Comparison of ENCODE assay signal across 28 cellular contexts in genomic region chr18:2356906-2357305, GRCh38.
"Had no signal": no experiment of that assay in that cellular context is flagged by ENCODE, and none has a peak within 500 bp of the region (broad histone marks: within the 10 kb centered on the region; RNA-seq: fewer than 3 reads in every experiment).

No MANE protein-coding gene starts in this region.

- H3K4me3 ChIP-seq: neural progenitor cell, ovary, psoas muscle, right lobe of liver, sigmoid colon, stomach, thoracic aorta, thyroid gland, tibial nerve, upper lobe of right lung, vagina had no signal

- H3K9me3 ChIP-seq: ovary, psoas muscle, right lobe of liver, sigmoid colon, stomach, thoracic aorta, thyroid gland, tibial nerve, upper lobe of right lung, vagina had no signal

- FAIRE-seq: small intestine had no signal

- H3K27me3 Mint-ChIP-seq: progenitor cell of endocrine pancreas, type B pancreatic cell had no signal

- DNase-seq: natural killer cell; occipital lobe; ovary; posterior cingulate gyrus; psoas muscle; right cardiac atrium; right lobe of liver; sigmoid colon; small intestine; stimulated activated CD4-positive, alpha-beta T cell treated with anti-CD3 and anti-CD28 coated beads, Interleukin-15, amount 100 ng/mL, for 24 hours; stimulated activated CD4-positive, alpha-beta T cell treated with anti-CD3 and anti-CD28 coated beads, Interleukin-2, amount 100 ng/mL, for 24 hours; stimulated activated CD4-positive, alpha-beta T cell treated with anti-CD3 and anti-CD28 coated beads, Interleukin-2, amount 100 ng/mL, for 48 hours; stimulated activated CD4-positive, alpha-beta T cell treated with anti-CD3 and anti-CD28 coated beads, Interleukin-4, amount 100 ng/mL, for 24 hours; stimulated activated naive B cell treated with anti-CD40 and anti-IgM and Interleukin-4, amounts not matched to agents 10 μg/mL and 1 μg/mL and 100 μg/mL, for 72 hours; stimulated activated naive CD4-positive, alpha-beta T cell treated with Interleukin-2 at 50 U/mL for 16 hours; stomach; thyroid gland; upper lobe of right lung had no signal

- H3K4me1 ChIP-seq: neural progenitor cell, parathyroid adenoma, psoas muscle, right lobe of liver, sigmoid colon, stomach, thyroid gland, tibial nerve, upper lobe of right lung, vagina had no signal

- H3K4me1 Mint-ChIP-seq: natural killer cell; nephron; neural progenitor cell; stimulated activated effector memory CD8-positive, alpha-beta T cell treated with anti-CD3 and anti-CD28 coated beads, Interleukin-12 subunit alpha, Interleukin-12 subunit beta, amount 100 ng/mL, for 72 hours; stimulated activated naive B cell treated with anti-CD40 and anti-IgM and Interleukin-4, amounts not matched to agents 10 μg/mL and 1 μg/mL and 100 μg/mL, for 72 hours had no signal

- H3K27ac ChIP-seq: neural progenitor cell, ovary, parathyroid adenoma, psoas muscle, right lobe of liver, sigmoid colon, stomach, thoracic aorta, thyroid gland, tibial nerve, upper lobe of right lung, vagina had no signal

- H3K4me2 ChIP-seq: neural progenitor cell had no signal

- H3K9me3 Mint-ChIP-seq: natural killer cell; nephron; neural progenitor cell; stimulated activated effector memory CD8-positive, alpha-beta T cell treated with anti-CD3 and anti-CD28 coated beads, Interleukin-12 subunit alpha, Interleukin-12 subunit beta, amount 100 ng/mL, for 72 hours; stimulated activated naive B cell treated with anti-CD40 and anti-IgM and Interleukin-4, amounts not matched to agents 10 μg/mL and 1 μg/mL and 100 μg/mL, for 72 hours; stimulated activated naive CD8-positive, alpha-beta T cell treated with anti-CD3 and anti-CD28 coated beads, Interleukin-15, Interleukin-2, amounts not matched to agents 100 ng/mL and 50 ng/mL, for 24 hours; type B pancreatic cell had no signal

- H3K4me3 Mint-ChIP-seq: natural killer cell; nephron; neural progenitor cell; stimulated activated effector memory CD8-positive, alpha-beta T cell treated with anti-CD3 and anti-CD28 coated beads, Interleukin-12 subunit alpha, Interleukin-12 subunit beta, amount 100 ng/mL, for 72 hours; stimulated activated naive B cell treated with anti-CD40 and anti-IgM and Interleukin-4, amounts not matched to agents 10 μg/mL and 1 μg/mL and 100 μg/mL, for 72 hours; stimulated activated naive CD8-positive, alpha-beta T cell treated with anti-CD3 and anti-CD28 coated beads, Interleukin-15, Interleukin-2, amounts not matched to agents 100 ng/mL and 50 ng/mL, for 24 hours; type B pancreatic cell had no signal

- H3K36me3 ChIP-seq: neural progenitor cell, ovary, right lobe of liver, sigmoid colon, stomach, thoracic aorta, thyroid gland, tibial nerve, upper lobe of right lung, vagina had no signal

- H3K27me3 ChIP-seq: neural progenitor cell, ovary, right lobe of liver, sigmoid colon, stomach, thyroid gland, tibial nerve, upper lobe of right lung, vagina had no signal

- H3K79me2 ChIP-seq: parathyroid adenoma had no signal

- ATAC-seq: natural killer cell; psoas muscle; right cardiac atrium; right lobe of liver; stimulated activated effector memory CD8-positive, alpha-beta T cell treated with anti-CD3 and anti-CD28 coated beads, Interleukin-12 subunit alpha, Interleukin-12 subunit beta, amount 100 ng/mL, for 72 hours; stimulated activated naive B cell treated with anti-CD40 and anti-IgM and Interleukin-4, amounts not matched to agents 10 μg/mL and 1 μg/mL and 100 μg/mL, for 72 hours; upper lobe of right lung had no signal

- H3K36me3 Mint-ChIP-seq: natural killer cell; neural progenitor cell; stimulated activated effector memory CD8-positive, alpha-beta T cell treated with anti-CD3 and anti-CD28 coated beads, Interleukin-12 subunit alpha, Interleukin-12 subunit beta, amount 100 ng/mL, for 72 hours; stimulated activated naive B cell treated with anti-CD40 and anti-IgM and Interleukin-4, amounts not matched to agents 10 μg/mL and 1 μg/mL and 100 μg/mL, for 72 hours; type B pancreatic cell had no signal

- H3K9ac ChIP-seq: neural progenitor cell, parathyroid adenoma had no signal

- H2AFZ ChIP-seq: neural progenitor cell, parathyroid adenoma had no signal

- H3K27ac Mint-ChIP-seq: natural killer cell; nephron; neural progenitor cell; progenitor cell of endocrine pancreas; stimulated activated effector memory CD8-positive, alpha-beta T cell treated with anti-CD3 and anti-CD28 coated beads, Interleukin-12 subunit alpha, Interleukin-12 subunit beta, amount 100 ng/mL, for 72 hours; stimulated activated naive B cell treated with anti-CD40 and anti-IgM and Interleukin-4, amounts not matched to agents 10 μg/mL and 1 μg/mL and 100 μg/mL, for 72 hours; stimulated activated naive CD8-positive, alpha-beta T cell treated with anti-CD3 and anti-CD28 coated beads, Interleukin-15, Interleukin-2, amounts not matched to agents 100 ng/mL and 50 ng/mL, for 24 hours; type B pancreatic cell had no signal
